ENCODE assay signal across 23 cellular contexts in the genomic region with DNA sequence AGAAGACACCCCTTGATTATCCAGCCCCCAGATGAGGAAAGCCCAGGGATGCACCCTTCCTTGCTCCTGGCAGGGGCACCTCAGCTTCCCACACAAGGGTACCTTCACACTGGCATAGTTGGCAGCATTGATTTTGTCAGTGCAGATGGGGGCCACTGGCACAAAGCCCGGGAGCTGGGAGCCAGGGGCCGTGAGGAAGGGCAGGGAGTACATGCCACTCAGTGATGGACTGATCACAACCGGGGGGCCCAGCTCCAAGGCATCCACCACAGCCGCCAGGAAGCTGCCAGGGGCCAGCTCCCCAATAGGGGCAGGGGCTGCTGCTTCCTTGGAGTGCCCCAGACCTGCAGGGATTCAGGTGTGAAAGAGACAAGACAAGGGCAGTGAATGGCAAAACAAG. TPM values are rescaled to one million over a fixed set of nuclear protein-coding genes. Genes with fewer than 3 reads are reported as not detected.
"Had no signal": no experiment of that assay in that cellular context is flagged by ENCODE, and none has a peak within 500 bp of the region (broad histone marks: within the 10 kb centered on the region; RNA-seq: fewer than 3 reads in every experiment).

No MANE protein-coding gene starts in this region.

- H3K36me3 ChIP-seq: brain microvascular endothelial cell, neutrophil, transverse colon had no signal

- H3K27me3 ChIP-seq: brain microvascular endothelial cell, transverse colon had no signal

- H2AFZ ChIP-seq: parathyroid adenoma had no signal

- H3K9me3 ChIP-seq: neutrophil, transverse colon had no signal

- H3K79me2 ChIP-seq: parathyroid adenoma had no signal

- ATAC-seq: left colon had no signal

- H3K9ac ChIP-seq: parathyroid adenoma had no signal

- DNase-seq: activated CD4-positive, alpha-beta T cell treated with anti-CD3 and anti-CD28 coated beads, Interleukin-2, amount 50 U/mL, for 1 hour; activated CD8-positive, alpha-beta memory T cell treated with anti-CD3 and anti-CD28 coated beads for 24 hours; activated naive CD4-positive, alpha-beta T cell; activated naive CD8-positive, alpha-beta T cell treated with anti-CD3 and anti-CD28 coated beads, Interleukin-2, amount 10 ng/mL, durations not matched to agents 7 days and 5 days; activated T-cell treated with anti-CD3 and anti-CD28 coated beads for 4 hours; brain microvascular endothelial cell; cortex of kidney; effector memory CD4-positive, alpha-beta T cell; foreskin melanocyte; left colon; stimulated activated CD4-positive, alpha-beta T cell treated with anti-CD3 and anti-CD28 coated beads, Interleukin-15, amount 100 ng/mL, for 24 hours; stimulated activated CD4-positive, alpha-beta T cell treated with anti-CD3 and anti-CD28 coated beads, Interleukin-4, amount 100 ng/mL, for 1 hour; stimulated activated naive CD4-positive, alpha-beta T cell treated with Interleukin-2 at 50 U/mL for 16 hours; transverse colon had no signal

- H3K4me3 ChIP-seq: skin epidermis, transverse colon had no signal

- FAIRE-seq: islet of Langerhans had no signal

- H3K27ac ChIP-seq: brain microvascular endothelial cell, epithelial cell of prostate, neutrophil, transverse colon had no signal

RNA-seq across cellular contexts. Expression of a gene that starts 14.7 kb away (rescaled TPM):
- total RNA-seq: activated naive CD8-positive, alpha-beta T cell treated with anti-CD3 and anti-CD28 coated beads, Interleukin-2, amount 10 ng/mL, durations not matched to agents 7 days and 5 days; left colon; lung microvascular endothelial cell; renal cortical epithelial cell; T-helper 2 cell treated with Interferon-gamma antibody and Interleukin-4, amounts not matched to agents 100 ng/mL and 5 ng/mL, for 36 hours; transverse colon had no signal
- polyA plus RNA-seq: fibroblast of lung had no signal
